Comparison of ENCODE assay signal across 10 cellular contexts in genomic region chr11:32790916-32791315, GRCh38. TPM values are rescaled to one million over a fixed set of nuclear protein-coding genes. Genes with fewer than 3 reads are reported as not detected.
"Had no signal": no experiment of that assay in that cellular context is flagged by ENCODE, and none has a peak within 500 bp of the region (broad histone marks: within the 10 kb centered on the region; RNA-seq: fewer than 3 reads in every experiment).

No MANE protein-coding gene starts in this region.

- ATAC-seq: GM23338, K562 had no signal

- H2AFZ ChIP-seq: GM23338 had no signal

- FAIRE-seq: H54, HTR-8/SVneo, K562 had no signal

- H3K9me3 Mint-ChIP-seq: GM23338, H9 had no signal

- H3K4me2 ChIP-seq: GM23338 had no signal

- H3K4me3 Mint-ChIP-seq: GM23338, H9 had no signal

- DNase-seq: H9, HCEC 1CT, IMR-90, KG1 had no signal

- H3K27ac Mint-ChIP-seq: GM23338, H9 had no signal

- H3K4me1 Mint-ChIP-seq: GM23338 had no signal

- H3K4me3 ChIP-seq: GM23338, K562 had no signal

RNA-seq across cellular contexts. Expression of gene CCDC73, which starts 3.5 kb away (rescaled TPM):
- total RNA-seq: GM23338, H1, HT-29, IMR-90, K562 had no signal
- polyA plus RNA-seq: H1, IMR-90 had no signal

RNA-seq across cellular contexts. Expression of gene PRRG4, which starts 38.8 kb away (rescaled TPM):
- total RNA-seq: IMR-90, K562 had no signal
- polyA plus RNA-seq: IMR-90, K562 had no signal
